Comparison of ENCODE assay signal across 8 cellular contexts in the genomic region with DNA sequence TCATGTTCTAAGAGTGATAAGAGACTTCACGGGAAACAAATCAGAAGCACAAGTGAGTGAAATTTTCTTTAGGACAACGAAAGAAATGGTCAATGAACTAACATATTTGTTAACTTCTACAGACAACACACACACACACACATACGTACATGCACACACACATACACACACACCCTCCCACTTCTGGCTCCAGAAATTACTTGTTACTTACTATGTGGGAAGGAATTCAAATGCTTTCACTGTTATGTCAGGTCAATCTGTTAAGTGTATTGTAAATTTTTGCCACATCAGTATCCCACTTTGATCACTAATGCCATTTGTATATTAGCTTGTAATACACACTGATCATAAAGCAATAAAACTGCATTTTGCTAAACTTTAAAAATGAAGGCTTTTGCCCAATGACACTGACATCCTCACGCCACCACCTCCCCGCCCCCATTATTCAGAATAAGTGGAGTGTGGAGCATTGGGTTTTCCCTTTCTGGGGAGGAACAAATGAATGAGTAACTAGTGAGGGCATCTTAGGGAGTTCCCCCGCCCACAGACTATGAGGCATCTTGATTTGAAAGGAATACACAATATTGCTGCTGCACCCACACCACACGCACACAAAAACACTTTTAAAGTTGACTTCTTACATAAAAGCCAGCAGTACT.
DNase-seq lines count a peak whose midpoint lies in the region; ATAC-seq and TF ChIP-seq lines count a peak whose summit lies in the region.
"Had no signal": no experiment of that assay in that cellular context is flagged by ENCODE, and none has a peak within 500 bp of the region (broad histone marks: within the 10 kb centered on the region; RNA-seq: fewer than 3 reads in every experiment).

No MANE protein-coding gene starts in this region.

- H3K4me1 Mint-ChIP-seq in activated naive CD8-positive, alpha-beta T cell (ENCODE audit: low read depth) = peaks cover 87% of the 10 kb centered on the region

- peak overlapping the region; percentile 95 for H3K27ac Mint-ChIP-seq in activated naive CD8-positive, alpha-beta T cell

- H3K9me3 ChIP-seq in PC-9 (ENCODE audit: insufficient read depth, low read depth) = no peaks in the 10 kb centered on the region
- H3K9me3 ChIP-seq: pancreas had no signal

- H3K9me3 Mint-ChIP-seq in activated naive CD8-positive, alpha-beta T cell (ENCODE audit: low read depth) = no peaks in the 10 kb centered on the region

- H2AFZ ChIP-seq in PC-9 = no peak overlapping the region

- H3K36me3 ChIP-seq in PC-9 (ENCODE audit: low read depth) = no peaks in the 10 kb centered on the region
- H3K36me3 ChIP-seq: pancreas had no signal

- no TSS peak for BruUV-seq in PC-9 (replicated peaks; lab: Mats Ljungman, UMichigan)

- POLR2A ChIA-PET in PC-9 (lab: Charles Lee; ENCODE audit: unreplicated experiment) = interaction anchor here (0.6 kb wide), 1 partner anchor 89 kb away, joined by 4 read pairs; no protein-coding TSS in a partner anchor

- no peaks in the 10 kb centered on the region for H3K27me3 Mint-ChIP-seq in activated naive CD8-positive, alpha-beta T cell

- CTCF ChIA-PET in PC-9 (lab: Charles Lee) = no interaction called here

- H3K36me3 Mint-ChIP-seq in activated naive CD8-positive, alpha-beta T cell = peaks cover 31% of the 10 kb centered on the region

- ATAC-seq in GM21381 (IDR thresholded peaks at IDR 0.05; ENCODE audit: unreplicated experiment) = peak; percentile 69

- H3K79me2 ChIP-seq in PC-9 (ENCODE audit: low read depth) = peaks cover 6% of the 10 kb centered on the region; the same call in 1 of the 2 replicates

- H3K4me3 Mint-ChIP-seq in activated naive CD8-positive, alpha-beta T cell = peak overlapping the region; percentile 72

- no peak for DNase-seq in PC-9
- DNase-seq in stimulated activated CD4-positive, alpha-beta T cell treated with anti-CD3 and anti-CD28 coated beads, Interleukin-12 subunit alpha, Interleukin-12 subunit beta, amount 100 ng/mL, for 48 hours (ENCODE audit: low read depth in 2 of 3, low spot score in 1 of 3) = peak; percentile 84 to 91 (median 90)
- DNase-seq in SK-N-DZ (ENCODE audit: low spot score) = no peak
- no peak for DNase-seq in SKM-1 (lab: John Stamatoyannopoulos, UW; ENCODE audit: unreplicated experiment)
- no peak for DNase-seq in hippocampal formation (lab: John Stamatoyannopoulos, UW)
- DNase-seq: pancreas had no signal

- H3F3A ChIP-seq in PC-9 (ENCODE audit: insufficient read depth, low read depth) = peaks cover 51% of the 10 kb centered on the region

- no peaks in the 10 kb centered on the region for H3K27me3 ChIP-seq in PC-9 (ENCODE audit: insufficient read depth, low read depth)
- H3K27me3 ChIP-seq: pancreas had no signal

- H3K4me2 ChIP-seq in PC-9 = peak overlapping the region; percentile 58

- no peaks in the 10 kb centered on the region for H3K9me2 ChIP-seq in PC-9 (ENCODE audit: insufficient read depth)

- H3K4me1 ChIP-seq in PC-9 (replicated peaks; ENCODE audit: insufficient read depth) = peaks cover 64% of the 10 kb centered on the region

- H3K4me3 ChIP-seq in PC-9 = no peak overlapping the region
- H3K4me3 ChIP-seq: pancreas had no signal

- TF ChIP-seq CTCF in PC-9 (conservative IDR thresholded peaks at IDR 0.05) = no peak

- H3K27ac ChIP-seq in PC-9 = peak overlapping the region; percentile 88
- H3K27ac ChIP-seq: pancreas had no signal

- H4K20me1 ChIP-seq in PC-9 (ENCODE audit: insufficient read depth) = no peaks in the 10 kb centered on the region

- intact Hi-C loops in PC-9 (cut with micrococcal nuclease; ENCODE audit: unreplicated experiment) = no loop called here

Comparison
In these comparisons a context has a peak if more than half of its experiments do, and no peak if none do; other contexts are left out.
1. DNase-seq: peak in stimulated activated CD4-positive, alpha-beta T cell treated with anti-CD3 and anti-CD28 coated beads, Interleukin-12 subunit alpha, Interleukin-12 subunit beta, amount 100 ng/mL, for 48 hours (3 of 3); none in PC-9 (0 of 2), SK-N-DZ (single experiment), SKM-1 (single experiment) and hippocampal formation (0 of 2).